25 cellular contexts compared by ENCODE assay signal in the genomic region with DNA sequence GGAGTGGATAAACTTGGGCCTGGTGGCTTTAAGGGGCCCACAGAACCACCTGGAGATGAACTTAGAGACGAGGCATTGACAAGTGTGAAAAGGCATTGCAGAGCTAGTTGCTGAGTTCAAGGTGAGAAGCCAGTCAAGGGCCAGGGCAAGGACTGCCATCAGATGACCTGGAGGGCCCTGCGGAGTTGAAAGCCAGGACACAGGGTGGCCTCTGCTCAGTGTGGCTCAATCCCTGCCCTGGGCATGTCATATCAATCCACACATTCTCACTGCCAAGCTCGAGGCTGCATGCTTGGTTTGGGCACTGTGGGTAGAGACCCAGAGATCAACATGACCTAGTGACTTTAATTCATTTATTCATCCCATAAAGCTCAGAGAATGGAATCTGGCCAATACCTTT.
"Had no signal": no experiment of that assay in that cellular context is flagged by ENCODE, and none has a peak within 500 bp of the region (broad histone marks: within the 10 kb centered on the region; RNA-seq: fewer than 3 reads in every experiment).

No MANE protein-coding gene starts in this region.

- H3K27ac ChIP-seq: left lung, prostate gland, skin epidermis, suprapubic skin, thoracic aorta, tibial artery, uterus had no signal

- H3K4me3 ChIP-seq: left lung, lung, prostate gland, skin epidermis, suprapubic skin, thoracic aorta, tibial artery, uterus had no signal

- FAIRE-seq: keratinocyte had no signal

- H3K36me3 Mint-ChIP-seq: mesothelial cell of epicardium; stimulated activated effector memory CD8-positive, alpha-beta T cell treated with anti-CD3 and anti-CD28 coated beads, Interleukin-12 subunit alpha, Interleukin-12 subunit beta, amount 100 ng/mL, for 72 hours had no signal

- DNase-seq: hippocampal formation; left colon; left lung; mesendoderm; naive B cell; nucleus accumbens; retina; right cardiac atrium; stimulated activated CD4-positive, alpha-beta T cell treated with anti-CD3 and anti-CD28 coated beads, Interleukin-4, amount 100 ng/mL, for 24 hours; stimulated activated naive CD4-positive, alpha-beta T cell; trophoblast cell; uterus had no signal

- H3K27me3 ChIP-seq: left lung, suprapubic skin, uterus had no signal

- H3K36me3 ChIP-seq: left lung, prostate gland, suprapubic skin, thoracic aorta, tibial artery, uterus had no signal

- H3K4me1 ChIP-seq: prostate gland, tibial artery, uterus had no signal

- H3K4me3 Mint-ChIP-seq: mesothelial cell of epicardium; naive B cell; nephron; neural crest cell; stimulated activated effector memory CD8-positive, alpha-beta T cell treated with anti-CD3 and anti-CD28 coated beads, Interleukin-12 subunit alpha, Interleukin-12 subunit beta, amount 100 ng/mL, for 72 hours; stimulated activated naive CD8-positive, alpha-beta T cell treated with anti-CD3 and anti-CD28 coated beads, Interleukin-15, Interleukin-2, amounts not matched to agents 100 ng/mL and 50 ng/mL, for 24 hours had no signal

- ATAC-seq: left colon; left lung; right cardiac atrium; sciatic nerve; stimulated activated effector memory CD8-positive, alpha-beta T cell treated with anti-CD3 and anti-CD28 coated beads, Interleukin-12 subunit alpha, Interleukin-12 subunit beta, amount 100 ng/mL, for 72 hours had no signal

- H3K9me3 ChIP-seq: left lung, prostate gland, suprapubic skin, thoracic aorta, tibial artery, uterus had no signal

- H3K27ac Mint-ChIP-seq: mesothelial cell of epicardium; nephron; stimulated activated effector memory CD8-positive, alpha-beta T cell treated with anti-CD3 and anti-CD28 coated beads, Interleukin-12 subunit alpha, Interleukin-12 subunit beta, amount 100 ng/mL, for 72 hours; stimulated activated naive CD8-positive, alpha-beta T cell treated with anti-CD3 and anti-CD28 coated beads, Interleukin-15, Interleukin-2, amounts not matched to agents 100 ng/mL and 50 ng/mL, for 24 hours had no signal

- H3K9me3 Mint-ChIP-seq: mesothelial cell of epicardium; stimulated activated effector memory CD8-positive, alpha-beta T cell treated with anti-CD3 and anti-CD28 coated beads, Interleukin-12 subunit alpha, Interleukin-12 subunit beta, amount 100 ng/mL, for 72 hours; stimulated activated naive CD8-positive, alpha-beta T cell treated with anti-CD3 and anti-CD28 coated beads, Interleukin-15, Interleukin-2, amounts not matched to agents 100 ng/mL and 50 ng/mL, for 24 hours had no signal

- H3K4me1 Mint-ChIP-seq: stimulated activated effector memory CD8-positive, alpha-beta T cell treated with anti-CD3 and anti-CD28 coated beads, Interleukin-12 subunit alpha, Interleukin-12 subunit beta, amount 100 ng/mL, for 72 hours had no signal
